ENCODE assay signal across 8 cellular contexts in the genomic region with DNA sequence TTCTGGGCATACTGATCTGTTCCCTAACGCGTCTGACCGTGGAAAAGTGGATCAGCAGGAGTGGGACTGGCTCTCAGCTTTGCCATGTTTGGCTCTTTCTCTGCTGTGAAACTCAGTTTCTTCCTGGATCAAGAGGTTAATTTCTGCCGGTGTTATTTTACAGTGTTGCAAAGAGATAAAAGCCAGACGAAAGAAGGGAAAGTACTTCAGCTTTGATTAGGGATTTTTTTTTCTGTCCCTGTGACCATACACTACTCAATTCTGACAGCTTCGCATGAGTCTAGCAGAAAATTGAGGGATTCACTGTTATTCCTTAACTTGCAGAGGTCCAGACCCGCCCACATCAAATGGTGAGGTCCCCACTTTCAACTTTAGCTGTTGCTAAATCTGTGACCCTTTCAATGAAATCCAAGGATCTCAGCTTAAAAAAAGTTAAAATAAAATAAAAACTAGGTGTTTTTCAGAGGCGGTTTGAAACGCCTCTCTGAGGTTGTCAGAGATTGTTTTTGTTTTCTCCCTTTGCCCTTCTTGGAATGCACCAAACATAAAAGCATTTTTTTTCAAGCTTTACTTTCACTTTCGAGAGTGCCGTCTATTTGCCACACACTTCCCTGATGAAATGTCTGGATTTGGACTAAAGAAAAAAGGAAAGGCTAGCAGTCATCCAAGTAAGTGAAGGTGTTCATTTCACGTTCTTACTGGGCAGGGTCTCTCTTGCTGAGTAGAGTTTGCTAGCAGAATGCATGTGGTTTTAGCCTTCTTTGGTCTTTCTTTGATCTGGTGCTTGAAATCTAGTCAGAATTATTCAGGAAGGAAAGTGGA. TPM values are rescaled to one million over a fixed set of nuclear protein-coding genes. Genes with fewer than 3 reads are reported as not detected.
DNase-seq lines count a peak whose midpoint lies in the region; ATAC-seq and TF ChIP-seq lines count a peak whose summit lies in the region.

A gene (plus strand): TSS at position 576 of the 822 bp plus-strand sequence. CDS start 7,464 bp downstream, outside the sequence.

- no peaks in the 10 kb centered on the region for H3K36me3 Mint-ChIP-seq in CD14-positive monocyte
- H3K36me3 Mint-ChIP-seq in activated naive CD8-positive, alpha-beta T cell: no peaks in the 10 kb centered on the region
- no peaks in the 10 kb centered on the region for H3K36me3 Mint-ChIP-seq in stimulated activated memory B cell treated with anti-CD40 and anti-IgM and Interleukin-4, amounts not matched to agents 10 μg/mL and 1 μg/mL and 100 μg/mL, for 72 hours

- no peak for TF ChIP-seq CTCF in CD14-positive monocyte (IDR thresholded peaks at IDR 0.05)

- DNase-seq in CD14-positive monocyte (ENCODE audit: low spot score) (no peak), inferior parietal cortex (ENCODE audit: extremely low spot score) (peak; percentile 27), DMS114 treated with DMSO at 0.1 percent for 48 hours (lab: John Stamatoyannopoulos, UW; ENCODE audit: unreplicated experiment) (no peak), NCI-H2107 (lab: John Stamatoyannopoulos, UW) (no peak)

- peaks cover 0 to 9% (median 7%) of the 10 kb centered on the region in 3 donors for H3K27me3 Mint-ChIP-seq in CD14-positive monocyte (ENCODE audit: low read depth in 3 of 3)
- H3K27me3 Mint-ChIP-seq in activated naive CD8-positive, alpha-beta T cell: peaks cover 9% of the 10 kb centered on the region
- peaks cover 62% of the 10 kb centered on the region for H3K27me3 Mint-ChIP-seq in stimulated activated memory B cell treated with anti-CD40 and anti-IgM and Interleukin-4, amounts not matched to agents 10 μg/mL and 1 μg/mL and 100 μg/mL, for 72 hours

- H3K9me3 Mint-ChIP-seq in CD14-positive monocyte: peaks cover 0 to 3% (median 0%) of the 10 kb centered on the region in 7 donors
- no peaks in the 10 kb centered on the region for H3K9me3 Mint-ChIP-seq in activated naive CD8-positive, alpha-beta T cell (ENCODE audit: low read depth)
- peaks cover under 1% of the 10 kb centered on the region for H3K9me3 Mint-ChIP-seq in stimulated activated memory B cell treated with anti-CD40 and anti-IgM and Interleukin-4, amounts not matched to agents 10 μg/mL and 1 μg/mL and 100 μg/mL, for 72 hours

- ATAC-seq in HG03354 (IDR thresholded peaks at IDR 0.05; ENCODE audit: poor library complexity, severe bottlenecking, unreplicated experiment): peak; percentile 40
- ATAC-seq in stimulated activated memory B cell treated with anti-CD40 and anti-IgM and Interleukin-4, amounts not matched to agents 10 μg/mL and 1 μg/mL and 100 μg/mL, for 72 hours: no peak
- ATAC-seq in HG03280 (IDR thresholded peaks at IDR 0.05; ENCODE audit: unreplicated experiment): no peak

- peak within 1 kb of the TSS; percentile 74 to 97 for H3K4me3 Mint-ChIP-seq in CD14-positive monocyte
- H3K4me3 Mint-ChIP-seq in activated naive CD8-positive, alpha-beta T cell: peak within 1 kb of the TSS; percentile 82
- H3K4me3 Mint-ChIP-seq in stimulated activated memory B cell treated with anti-CD40 and anti-IgM and Interleukin-4, amounts not matched to agents 10 μg/mL and 1 μg/mL and 100 μg/mL, for 72 hours: peak within 1 kb of the TSS; percentile 43

- intact Hi-C loops in CD14-positive monocyte (cut with micrococcal nuclease): no loop called here

- peak within 1 kb of the TSS in 5 of 7 donors; percentile 6 to 79 (median 21) for H3K27ac Mint-ChIP-seq in CD14-positive monocyte
- H3K27ac Mint-ChIP-seq in activated naive CD8-positive, alpha-beta T cell: no peak within 1 kb of the TSS
- H3K27ac Mint-ChIP-seq in stimulated activated memory B cell treated with anti-CD40 and anti-IgM and Interleukin-4, amounts not matched to agents 10 μg/mL and 1 μg/mL and 100 μg/mL, for 72 hours: no peak within 1 kb of the TSS

- peaks cover 17% of the 10 kb centered on the region for H3K4me1 Mint-ChIP-seq in CD14-positive monocyte
- H3K4me1 Mint-ChIP-seq in activated naive CD8-positive, alpha-beta T cell (ENCODE audit: low read depth): peaks cover 23% of the 10 kb centered on the region
- H3K4me1 Mint-ChIP-seq in stimulated activated memory B cell treated with anti-CD40 and anti-IgM and Interleukin-4, amounts not matched to agents 10 μg/mL and 1 μg/mL and 100 μg/mL, for 72 hours: peaks cover 14% of the 10 kb centered on the region

RNA-seq across cellular contexts. Expression of the gene that starts here (rescaled TPM):
- polyA plus RNA-seq in CD14-positive monocyte: under 1 TPM in 1 of 2 donors, not detected in 1; 0.09 TPM

Comparison
In these comparisons a context has a peak if more than half of its experiments do, and no peak if none do; other contexts are left out.
1. H3K27ac Mint-ChIP-seq: peak in CD14-positive monocyte (5 of 7); none in activated naive CD8-positive, alpha-beta T cell (single experiment) and stimulated activated memory B cell treated with anti-CD40 and anti-IgM and Interleukin-4, amounts not matched to agents 10 μg/mL and 1 μg/mL and 100 μg/mL, for 72 hours (single experiment).
2. Peak in every context shown above with its lines, with median percentiles within 50 percentile points of each other: H3K4me3 Mint-ChIP-seq.